Comparison of ENCODE assay signal across 8 cellular contexts in the genomic region with DNA sequence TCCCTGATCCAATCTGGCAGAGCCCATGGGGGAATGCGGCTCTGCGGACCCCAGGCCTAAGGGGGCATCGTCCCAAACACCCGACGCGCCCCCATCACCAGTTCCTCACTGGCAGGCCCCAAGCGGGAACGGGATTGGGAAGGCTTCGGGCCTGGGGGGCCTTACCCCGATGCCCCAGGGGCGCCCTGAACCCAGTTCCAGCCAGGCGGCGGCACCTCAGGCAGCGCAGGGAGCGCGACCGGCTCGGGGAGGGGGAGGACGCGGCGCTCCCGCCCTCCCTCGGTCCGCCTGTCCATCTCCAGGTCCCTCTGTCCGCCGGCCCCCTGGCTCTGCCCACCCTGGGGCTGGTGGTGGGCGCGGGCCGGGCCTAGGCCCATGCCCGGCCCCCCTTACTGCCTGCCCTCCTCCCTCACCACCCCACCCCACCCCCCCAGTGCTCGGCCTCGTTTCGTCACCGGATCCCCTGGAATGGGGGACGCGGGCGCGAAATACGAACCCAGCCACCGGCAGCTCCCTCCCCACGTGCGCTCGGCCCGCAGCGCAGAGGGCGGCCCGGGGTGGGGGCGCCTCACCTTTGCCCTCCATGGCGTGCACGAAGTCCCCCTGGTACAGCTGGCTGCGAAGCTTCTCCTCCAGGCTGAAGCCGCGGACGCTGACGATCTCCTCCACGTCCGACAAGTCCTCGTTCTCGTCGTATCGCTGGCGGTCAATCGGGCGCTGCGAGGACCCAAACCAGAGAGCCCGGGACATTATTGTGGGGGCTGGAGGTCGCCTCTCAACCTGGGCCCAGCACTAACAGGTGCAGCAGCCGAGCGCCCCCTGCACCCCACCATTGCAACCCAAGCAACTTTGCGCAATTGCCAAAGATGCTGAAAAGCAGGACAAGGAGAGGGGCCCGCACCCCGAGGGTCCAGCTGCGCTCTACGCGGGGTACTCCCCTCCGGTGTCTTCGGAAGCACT. TPM values are rescaled to one million over a fixed set of nuclear protein-coding genes. Genes with fewer than 3 reads are reported as not detected.
A peak's percentile ranks its signal among the peaks of the same experiment; 100 is the strongest.
DNase-seq lines count a peak whose midpoint lies in the region; ATAC-seq and TF ChIP-seq lines count a peak whose summit lies in the region.

No MANE protein-coding gene starts in this region.

- H3K4me1 Mint-ChIP-seq in HFFc6 (ENCODE audit: low read depth), result peaks cover 56% of the 10 kb centered on the region
- peaks cover 36% of the 10 kb centered on the region for H3K4me1 Mint-ChIP-seq in activated T-cell treated with anti-CD3 and anti-CD28 coated beads, Interleukin-2, amount 50 U/mL, for 4 hours (ENCODE audit: low read depth)

- H3K4me3 Mint-ChIP-seq in HFFc6, result peak overlapping the region; percentile 92
- H3K4me3 Mint-ChIP-seq in activated T-cell treated with anti-CD3 and anti-CD28 coated beads, Interleukin-2, amount 50 U/mL, for 4 hours, result peak overlapping the region; percentile 93

- peak overlapping the region; percentile 99 for H3K27ac Mint-ChIP-seq in HFFc6

- TF ChIP-seq CTCF in HFFc6 (IDR thresholded peaks at IDR 0.05), result peak; percentile 30; the same call in 1 of the 2 replicates
- TF ChIP-seq CTCF in fibroblast of the aortic adventitia (IDR thresholded peaks at IDR 0.05; ENCODE audit: insufficient read depth, low read length), result no peak

- peak; percentile 4 to 10 for ATAC-seq in activated T-cell treated with anti-CD3 and anti-CD28 coated beads, Interleukin-2, amount 50 U/mL, for 4 hours
- ATAC-seq in HG02588 (IDR thresholded peaks at IDR 0.05; ENCODE audit: unreplicated experiment), result no peak
- ATAC-seq in GM19452 (IDR thresholded peaks at IDR 0.05; ENCODE audit: unreplicated experiment), result no peak

- H3K36me3 Mint-ChIP-seq in HFFc6 (ENCODE audit: low read depth), result peaks cover 14% of the 10 kb centered on the region
- H3K36me3 Mint-ChIP-seq in activated T-cell treated with anti-CD3 and anti-CD28 coated beads, Interleukin-2, amount 50 U/mL, for 4 hours (ENCODE audit: insufficient read depth), result peaks cover 12% of the 10 kb centered on the region

- peaks cover 7% of the 10 kb centered on the region; the same call in 1 of the 2 replicates for H3K27me3 Mint-ChIP-seq in HFFc6 (ENCODE audit: insufficient read depth)
- H3K27me3 Mint-ChIP-seq in activated T-cell treated with anti-CD3 and anti-CD28 coated beads, Interleukin-2, amount 50 U/mL, for 4 hours (ENCODE audit: low read depth), result no peaks in the 10 kb centered on the region

- H3K4me3 ChIP-seq in fibroblast of the aortic adventitia (ENCODE audit: low read depth, low read length), result peak overlapping the region; percentile 68

- no peaks in the 10 kb centered on the region for H3K9me3 Mint-ChIP-seq in HFFc6
- no peaks in the 10 kb centered on the region for H3K9me3 Mint-ChIP-seq in activated T-cell treated with anti-CD3 and anti-CD28 coated beads, Interleukin-2, amount 50 U/mL, for 4 hours

- DNase-seq in HFFc6, result no peak
- peak; percentile 14 for DNase-seq in activated T-cell treated with anti-CD3 and anti-CD28 coated beads, Interleukin-2, amount 50 U/mL, for 4 hours
- peak; percentile 18 for DNase-seq in fibroblast of the aortic adventitia (ENCODE audit: low read depth)
- DNase-seq in occipital lobe (lab: John Stamatoyannopoulos, UW), result peak; percentile 18
- no peak for DNase-seq in KG1 (lab: John Stamatoyannopoulos, UW)
- DNase-seq in DMS79 (lab: John Stamatoyannopoulos, UW), result no peak

RNA-seq across cellular contexts. Expression of gene KDM2B, which starts 2.3 kb away (rescaled TPM):
- 10 to 100 TPM; 15.4 to 24.0 (median 21.5) TPM for total RNA-seq in HFFc6 (2021; fragmentation: NEBNext Ultra II Directional; extraction: Animal tissue kit (Norgen Biotek cat#: 25700))
- total RNA-seq in activated T-cell treated with anti-CD3 and anti-CD28 coated beads, Interleukin-2, amount 50 U/mL, for 4 hours, result 10 to 100 TPM; 47.3 to 51.8 (median 48.6) TPM
- total RNA-seq in fibroblast of the aortic adventitia (ENCODE audit: low replicate concordance), result 26.8 and 29.8 TPM in 2 replicates
- total RNA-seq in occipital lobe, result 113 TPM

RNA-seq across cellular contexts. Expression of gene ORAI1, which starts 47.8 kb away (rescaled TPM):
- total RNA-seq in HFFc6 (2021; fragmentation: NEBNext Ultra II Directional; extraction: Animal tissue kit (Norgen Biotek cat#: 25700)), result 10 to 100 TPM; 18.5 to 25.7 (median 22.0) TPM
- total RNA-seq in activated T-cell treated with anti-CD3 and anti-CD28 coated beads, Interleukin-2, amount 50 U/mL, for 4 hours, result 10 to 100 TPM; 46.2 to 49.8 (median 48.9) TPM
- 1.1 and 13.4 TPM in 2 replicates for total RNA-seq in fibroblast of the aortic adventitia (ENCODE audit: low replicate concordance)
- 1.9 TPM for total RNA-seq in occipital lobe

Comparison
In these comparisons a context has a peak if more than half of its experiments do, and no peak if none do; other contexts are left out.
1. DNase-seq: peak in activated T-cell treated with anti-CD3 and anti-CD28 coated beads, Interleukin-2, amount 50 U/mL, for 4 hours (single experiment), fibroblast of the aortic adventitia (single experiment) and occipital lobe (single experiment); none in HFFc6 (single experiment), KG1 (single experiment) and DMS79 (single experiment).
2. ATAC-seq: peak in activated T-cell treated with anti-CD3 and anti-CD28 coated beads, Interleukin-2, amount 50 U/mL, for 4 hours (2 of 2); none in HG02588 (single experiment) and GM19452 (single experiment).